ENCODE assay signal across 34 cellular contexts in genomic region chr12:54821676-54822075, GRCh38. TPM values are rescaled to one million over a fixed set of nuclear protein-coding genes. Genes with fewer than 3 reads are reported as not detected.
"Had no signal": no experiment of that assay in that cellular context is flagged by ENCODE, and none has a peak within 500 bp of the region (broad histone marks: within the 10 kb centered on the region; RNA-seq: fewer than 3 reads in every experiment).

No MANE protein-coding gene starts in this region.

- H3K4me1 ChIP-seq: adrenal gland, ascending aorta had no signal

- H3K36me3 ChIP-seq: adrenal gland, ascending aorta, cardiac muscle cell had no signal

- H3K9me3 ChIP-seq: adrenal gland, ascending aorta had no signal

- H3K27me3 ChIP-seq: adrenal gland, ascending aorta, cardiac muscle cell had no signal

- ATAC-seq: activated CD8-positive, alpha-beta T cell treated with anti-CD3 and anti-CD28 coated beads for 36 hours; activated naive CD4-positive, alpha-beta T cell treated with anti-CD3 and anti-CD28 coated beads, Interleukin-2, amount 50 U/mL, for 72 hours; activated T-cell treated with anti-CD3 and anti-CD28 coated beads, Interleukin-2, amount 50 U/mL, for 4 hours; activated T-cell treated with anti-CD3 and anti-CD28 coated beads, Interleukin-2, amount 50 U/mL, for 72 hours; activated T-helper 17 cell treated with anti-CD3 and anti-CD28 coated beads, Interleukin-2, amount 50 U/mL, for 72 hours had no signal

- H3K4me3 ChIP-seq: adrenal gland, ascending aorta, cardiac muscle cell had no signal

- H3K27ac ChIP-seq: adrenal gland, ascending aorta, cardiac muscle cell, VCaP had no signal

- DNase-seq: activated B cell treated with CpG ODN at 0.5 μM for 24 hours; activated CD4-positive, alpha-beta memory T cell treated with anti-CD3 and anti-CD28 coated beads for 36 hours; activated CD4-positive, alpha-beta T cell treated with anti-CD3 and anti-CD28 coated beads for 4 hours; activated CD4-positive, alpha-beta T cell treated with anti-CD3 and anti-CD28 coated beads, Interleukin-2, amount 10 ng/mL, durations not matched to agents 24 days and 14 days; activated CD4-positive, alpha-beta T cell treated with anti-CD3 and anti-CD28 coated beads, Interleukin-2, amount 50 U/mL, for 1 hour; activated CD4-positive, alpha-beta T cell treated with anti-CD3 and anti-CD28 coated beads, Interleukin-2, amount 50 U/mL, for 4 hours; activated CD4-positive, CD25-positive, alpha-beta regulatory T cell treated with anti-CD3 and anti-CD28 coated beads, Interleukin-2, amount 50 U/mL, for 72 hours; activated CD8-positive, alpha-beta memory T cell treated with anti-CD3 and anti-CD28 coated beads, Interleukin-2, amount 50 U/mL, for 4 hours; activated CD8-positive, alpha-beta T cell treated with anti-CD3 and anti-CD28 coated beads for 36 hours; activated effector memory CD4-positive, alpha-beta T cell treated with anti-CD3 and anti-CD28 coated beads, Interleukin-2, amount 50 U/mL, for 16 hours; activated gamma-delta T cell treated with Interleukin-2 at 50 U/mL for 16 hours; activated naive CD4-positive, alpha-beta T cell; activated naive CD4-positive, alpha-beta T cell treated with anti-CD3 and anti-CD28 coated beads for 36 hours; activated naive CD4-positive, alpha-beta T cell treated with anti-CD3 and anti-CD28 coated beads, Interleukin-2, amount 50 U/mL, for 16 hours; activated naive CD8-positive, alpha-beta T cell treated with anti-CD3 and anti-CD28 coated beads for 36 hours; activated T-cell treated with anti-CD3 and anti-CD28 coated beads for 4 hours; activated T-cell treated with anti-CD3 and anti-CD28 coated beads, Interleukin-2, amount 50 U/mL, for 1 hour; activated T-cell treated with anti-CD3 and anti-CD28 coated beads, Interleukin-2, amount 50 U/mL, for 4 hours; activated T-cell treated with anti-CD3 and anti-CD28 coated beads, Interleukin-2, amount 50 U/mL, for 72 hours; adrenal gland; amniotic stem cell; caudate nucleus; SW 1271; T-helper 1 cell; T-helper 2 cell; T-helper 9 cell had no signal

RNA-seq across cellular contexts. Expression of gene MUCL1, which starts 32.6 kb away (rescaled TPM):
- total RNA-seq: activated B cell treated with CpG ODN at 0.5 μM for 24 hours; activated CD4-positive, alpha-beta memory T cell treated with anti-CD3 and anti-CD28 coated beads for 36 hours; activated CD8-positive, alpha-beta memory T cell treated with anti-CD3 and anti-CD28 coated beads for 36 hours; activated CD8-positive, alpha-beta T cell treated with anti-CD3 and anti-CD28 coated beads for 36 hours; activated naive CD4-positive, alpha-beta T cell treated with anti-CD3 and anti-CD28 coated beads for 36 hours; activated naive CD8-positive, alpha-beta T cell treated with anti-CD3 and anti-CD28 coated beads for 36 hours; activated T-cell treated with anti-CD3 and anti-CD28 coated beads, Interleukin-2, amount 50 U/mL, for 72 hours; activated T-helper 1 cell treated with anti-CD3 and anti-CD28 coated beads, Interleukin-12 subunit alpha, Interleukin-12 subunit beta, Interleukin-2, Interleukin-4 antibody, amounts not matched to agents 30 ng/mL and 10 ng/mL and 1 ng/mL, durations not matched to agents 14 hours and 24 hours and 36 hours; activated T-helper 17 cell treated with anti-CD3 and anti-CD28 coated beads, Interleukin-2, amount 50 U/mL, for 72 hours; ascending aorta; bronchial epithelial cell; cardiac muscle cell had no signal
- polyA plus RNA-seq: adrenal gland, cardiac muscle cell had no signal
